In the genomic region with DNA sequence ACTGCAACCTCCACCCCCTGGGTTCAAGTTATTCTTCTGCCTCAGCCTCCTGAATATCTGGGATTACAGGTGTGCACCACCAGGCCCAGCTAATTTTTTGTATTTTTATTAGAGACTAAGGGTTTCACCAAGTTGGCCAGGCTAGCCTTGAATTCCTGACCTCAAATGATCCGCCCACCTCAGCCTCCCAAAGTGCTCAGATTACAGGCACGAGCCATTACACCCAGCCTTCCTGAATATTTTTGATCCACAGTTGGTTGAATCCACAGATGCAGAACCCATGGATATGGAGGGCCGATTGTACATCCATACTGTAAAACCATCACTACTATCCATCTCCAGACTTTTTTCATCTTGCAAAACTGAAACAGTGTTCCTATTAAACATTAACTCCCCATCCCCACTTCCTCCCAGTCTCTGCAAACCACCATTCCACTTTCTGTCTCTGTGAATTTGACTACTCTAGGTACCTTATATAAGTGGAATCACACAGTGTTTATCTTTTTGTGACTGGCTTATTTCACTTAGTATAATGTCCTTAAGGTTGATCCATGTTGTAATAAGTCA, we compare ENCODE assay signal across 1 cellular context.
TF ChIP-seq lines count a peak whose summit lies in the region.

No MANE protein-coding gene starts in this region.

TF ChIP-seq in GM12878, 131 proteins besides CTCF, POLR2A, EP300 and RAD21:
- TF ChIP-seq, protein P1, sequence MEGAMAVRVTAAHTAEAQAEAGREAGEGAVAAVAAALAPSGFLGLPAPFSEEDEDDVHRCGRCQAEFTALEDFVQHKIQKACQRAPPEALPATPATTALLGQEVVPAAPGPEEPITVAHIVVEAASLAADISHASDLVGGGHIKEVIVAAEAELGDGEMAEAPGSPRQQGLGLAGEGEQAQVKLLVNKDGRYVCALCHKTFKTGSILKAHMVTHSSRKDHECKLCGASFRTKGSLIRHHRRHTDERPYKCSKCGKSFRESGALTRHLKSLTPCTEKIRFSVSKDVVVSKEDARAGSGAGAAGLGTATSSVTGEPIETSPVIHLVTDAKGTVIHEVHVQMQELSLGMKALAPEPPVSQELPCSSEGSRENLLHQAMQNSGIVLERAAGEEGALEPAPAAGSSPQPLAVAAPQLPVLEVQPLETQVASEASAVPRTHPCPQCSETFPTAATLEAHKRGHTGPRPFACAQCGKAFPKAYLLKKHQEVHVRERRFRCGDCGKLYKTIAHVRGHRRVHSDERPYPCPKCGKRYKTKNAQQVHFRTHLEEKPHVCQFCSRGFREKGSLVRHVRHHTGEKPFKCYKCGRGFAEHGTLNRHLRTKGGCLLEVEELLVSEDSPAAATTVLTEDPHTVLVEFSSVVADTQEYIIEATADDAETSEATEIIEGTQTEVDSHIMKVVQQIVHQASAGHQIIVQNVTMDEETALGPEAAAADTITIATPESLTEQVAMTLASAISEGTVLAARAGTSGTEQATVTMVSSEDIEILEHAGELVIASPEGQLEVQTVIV (IDR thresholded peaks at IDR 0.05; ENCODE audit: borderline replicate concordance, partially characterized antibody) = no peak
- TF ChIP-seq RFX5 (IDR thresholded peaks at IDR 0.05; ENCODE audit: low read depth, low read length) (no peak), SMAD5 (IDR thresholded peaks at IDR 0.05; ENCODE audit: low read depth) (no peak), SPI1 (IDR thresholded peaks at IDR 0.05; ENCODE audit: borderline replicate concordance, insufficient read depth, low read depth, low read length) (peak; percentile 6; the same call in 1 of the 2 replicates), RELA (IDR thresholded peaks at IDR 0.05; ENCODE audit: borderline replicate concordance, partially characterized antibody) (no peak), JUND (IDR thresholded peaks at IDR 0.05; ENCODE audit: low read depth, low read length) (no peak), IKZF1 (conservative IDR thresholded peaks at IDR 0.05) (0 out of 2 replicates have a peak, but pooled peaks have one; percentile 23), BHLHE40 (IDR thresholded peaks at IDR 0.05; ENCODE audit: borderline replicate concordance in 1 of 2, low read depth in 2 of 2, low read length in 1 of 2) (no peak), TCF7 (IDR thresholded peaks at IDR 0.05; ENCODE audit: borderline replicate concordance) (no peak), RB1 (IDR thresholded peaks at IDR 0.05; ENCODE audit: borderline replicate concordance) (no peak)
- TF ChIP-seq, protein P2, sequence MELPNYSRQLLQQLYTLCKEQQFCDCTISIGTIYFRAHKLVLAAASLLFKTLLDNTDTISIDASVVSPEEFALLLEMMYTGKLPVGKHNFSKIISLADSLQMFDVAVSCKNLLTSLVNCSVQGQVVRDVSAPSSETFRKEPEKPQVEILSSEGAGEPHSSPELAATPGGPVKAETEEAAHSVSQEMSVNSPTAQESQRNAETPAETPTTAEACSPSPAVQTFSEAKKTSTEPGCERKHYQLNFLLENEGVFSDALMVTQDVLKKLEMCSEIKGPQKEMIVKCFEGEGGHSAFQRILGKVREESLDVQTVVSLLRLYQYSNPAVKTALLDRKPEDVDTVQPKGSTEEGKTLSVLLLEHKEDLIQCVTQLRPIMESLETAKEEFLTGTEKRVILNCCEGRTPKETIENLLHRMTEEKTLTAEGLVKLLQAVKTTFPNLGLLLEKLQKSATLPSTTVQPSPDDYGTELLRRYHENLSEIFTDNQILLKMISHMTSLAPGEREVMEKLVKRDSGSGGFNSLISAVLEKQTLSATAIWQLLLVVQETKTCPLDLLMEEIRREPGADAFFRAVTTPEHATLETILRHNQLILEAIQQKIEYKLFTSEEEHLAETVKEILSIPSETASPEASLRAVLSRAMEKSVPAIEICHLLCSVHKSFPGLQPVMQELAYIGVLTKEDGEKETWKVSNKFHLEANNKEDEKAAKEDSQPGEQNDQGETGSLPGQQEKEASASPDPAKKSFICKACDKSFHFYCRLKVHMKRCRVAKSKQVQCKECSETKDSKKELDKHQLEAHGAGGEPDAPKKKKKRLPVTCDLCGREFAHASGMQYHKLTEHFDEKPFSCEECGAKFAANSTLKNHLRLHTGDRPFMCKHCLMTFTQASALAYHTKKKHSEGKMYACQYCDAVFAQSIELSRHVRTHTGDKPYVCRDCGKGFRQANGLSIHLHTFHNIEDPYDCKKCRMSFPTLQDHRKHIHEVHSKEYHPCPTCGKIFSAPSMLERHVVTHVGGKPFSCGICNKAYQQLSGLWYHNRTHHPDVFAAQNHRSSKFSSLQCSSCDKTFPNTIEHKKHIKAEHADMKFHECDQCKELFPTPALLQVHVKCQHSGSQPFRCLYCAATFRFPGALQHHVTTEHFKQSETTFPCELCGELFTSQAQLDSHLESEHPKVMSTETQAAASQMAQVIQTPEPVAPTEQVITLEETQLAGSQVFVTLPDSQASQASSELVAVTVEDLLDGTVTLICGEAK (IDR thresholded peaks at IDR 0.05; ENCODE audit: borderline replicate concordance) = no peak
